10 cellular contexts compared by ENCODE assay signal in the genomic region with DNA sequence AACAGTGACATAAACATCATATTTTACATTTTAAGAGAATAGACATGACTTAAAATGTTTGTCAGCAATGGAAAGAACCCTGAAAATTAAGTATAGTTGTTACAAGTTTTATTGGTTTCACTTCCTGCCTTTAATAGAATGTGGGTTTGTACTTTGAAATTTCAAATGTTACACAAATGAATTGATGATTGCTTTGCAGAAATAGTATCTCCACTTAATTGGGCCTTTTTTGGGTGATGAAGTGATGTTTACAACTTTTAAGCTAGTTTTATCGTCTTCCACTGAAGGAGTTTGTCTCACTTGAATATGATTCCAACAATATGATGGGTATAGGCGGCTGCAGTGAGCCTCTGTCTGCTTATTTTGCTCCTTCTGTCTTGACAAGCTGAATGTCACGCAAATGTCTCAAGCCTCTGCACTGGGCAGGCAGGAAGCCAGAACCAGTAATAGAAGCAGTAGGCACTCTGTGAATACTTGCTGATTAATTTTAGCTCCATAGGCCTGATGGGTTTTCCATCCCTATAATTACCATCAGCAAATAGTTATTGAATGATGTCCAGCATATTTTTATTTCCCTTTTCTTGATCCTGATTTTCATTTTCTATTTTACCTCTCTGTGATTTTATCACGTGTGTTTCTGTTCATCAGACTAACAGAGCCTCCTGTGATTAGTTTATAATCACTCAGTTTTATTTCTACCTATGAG. TPM values are rescaled to one million over a fixed set of nuclear protein-coding genes. Genes with fewer than 3 reads are reported as not detected.
A peak's percentile ranks its signal among the peaks of the same experiment; 100 is the strongest.
DNase-seq lines count a peak whose midpoint lies in the region; ATAC-seq lines count a peak whose summit lies in the region.
"Had no signal": no experiment of that assay in that cellular context is flagged by ENCODE, and none has a peak within 500 bp of the region (broad histone marks: within the 10 kb centered on the region; RNA-seq: fewer than 3 reads in every experiment).

No MANE protein-coding gene starts in this region.

- H3K4me3 Mint-ChIP-seq in T-helper 2 cell treated with Interferon-gamma antibody and Interleukin-4, amounts not matched to agents 5 μg/mL and 100 μg/mL, for 36 hours = no peak overlapping the region

- DNase-seq in EH (ENCODE audit: low read depth) (peak; percentile 26), RPMI7951 (ENCODE audit: low read depth) (peak; percentile 61), NCI-H1436 (lab: John Stamatoyannopoulos, UW) (no peak), H4 (ENCODE audit: low spot score) (no peak)
- no peak for DNase-seq in central memory CD4-positive, alpha-beta T cell
- no peak for DNase-seq in T-helper 2 cell treated with Interferon-gamma antibody and Interleukin-4, amounts not matched to agents 5 μg/mL and 100 μg/mL, for 36 hours (ENCODE audit: low spot score)
- DNase-seq: activated CD4-positive, CD25-positive, alpha-beta regulatory T cell; Calu3 had no signal

- no peaks in the 10 kb centered on the region for H3K9me3 Mint-ChIP-seq in T-helper 2 cell treated with Interferon-gamma antibody and Interleukin-4, amounts not matched to agents 5 μg/mL and 100 μg/mL, for 36 hours

- H3K36me3 Mint-ChIP-seq in T-helper 2 cell treated with Interferon-gamma antibody and Interleukin-4, amounts not matched to agents 5 μg/mL and 100 μg/mL, for 36 hours (ENCODE audit: low read depth) = peaks cover 2% of the 10 kb centered on the region

- peaks cover 28% of the 10 kb centered on the region for H3K4me1 Mint-ChIP-seq in T-helper 2 cell treated with Interferon-gamma antibody and Interleukin-4, amounts not matched to agents 5 μg/mL and 100 μg/mL, for 36 hours (ENCODE audit: low read depth)

- no peak overlapping the region for H3K27ac Mint-ChIP-seq in T-helper 2 cell treated with Interferon-gamma antibody and Interleukin-4, amounts not matched to agents 5 μg/mL and 100 μg/mL, for 36 hours

- peak; percentile 76 for ATAC-seq in GM19328 (IDR thresholded peaks at IDR 0.05; ENCODE audit: unreplicated experiment)
- ATAC-seq in HG02973 (IDR thresholded peaks at IDR 0.05; ENCODE audit: unreplicated experiment) = peak; percentile 56

- H3K27me3 Mint-ChIP-seq in T-helper 2 cell treated with Interferon-gamma antibody and Interleukin-4, amounts not matched to agents 5 μg/mL and 100 μg/mL, for 36 hours (ENCODE audit: low read depth) = no peaks in the 10 kb centered on the region

RNA-seq across cellular contexts. Expression of a gene that starts 10.6 kb away (rescaled TPM):
- total RNA-seq in RPMI7951 (2014; rRNA removed; shearing (Covaris generic)) = 40.6 and 53.0 TPM in 2 replicates
- 47.9 and 55.5 TPM in 2 replicates for total RNA-seq in H4 (2014; rRNA removed; shearing (Covaris generic))

Comparison
In these comparisons a context has a peak if more than half of its experiments do, and no peak if none do; other contexts are left out.
1. DNase-seq: peak in EH (single experiment) and RPMI7951 (single experiment); none in NCI-H1436 (single experiment), H4 (single experiment), central memory CD4-positive, alpha-beta T cell (single experiment) and T-helper 2 cell treated with Interferon-gamma antibody and Interleukin-4, amounts not matched to agents 5 μg/mL and 100 μg/mL, for 36 hours (single experiment).